In the genomic region with DNA sequence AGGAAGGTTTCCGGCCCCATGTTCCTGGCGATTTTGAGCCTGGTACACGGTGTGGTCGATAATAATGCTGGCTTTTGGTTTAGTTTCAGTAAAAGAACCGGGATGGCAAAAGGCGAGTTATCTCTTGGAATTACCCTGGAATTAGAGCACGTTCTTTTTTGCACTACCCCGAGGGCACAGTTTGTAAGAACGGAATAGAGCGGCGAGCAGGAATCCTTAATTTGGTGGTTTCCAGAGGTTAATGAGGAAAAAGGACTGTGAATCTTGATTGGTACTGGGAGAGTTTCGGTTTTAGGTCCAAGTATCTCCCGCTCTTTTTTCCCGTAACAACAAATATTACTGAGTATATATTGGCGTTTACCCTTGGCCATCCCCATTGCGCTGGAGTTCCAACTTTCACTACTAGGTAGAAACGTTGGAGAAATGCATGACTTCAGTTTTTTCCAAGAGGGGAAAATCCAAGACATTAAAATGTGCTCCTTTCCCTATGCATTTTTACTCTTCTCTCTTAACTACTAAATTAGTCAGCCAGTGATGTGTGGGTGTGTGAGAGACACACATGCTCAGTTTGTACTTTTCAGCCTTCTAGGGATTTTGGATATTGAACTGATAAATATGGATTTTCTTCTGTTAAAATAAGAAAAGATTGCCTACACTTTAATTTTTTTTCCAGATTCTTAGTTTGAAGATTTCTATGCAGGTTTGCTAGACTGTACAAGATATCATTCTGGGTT, we compare ENCODE assay signal across 8 cellular contexts.
DNase-seq lines count a peak whose midpoint lies in the region; ATAC-seq and TF ChIP-seq lines count a peak whose summit lies in the region.

No MANE protein-coding gene starts in this region.

- 4% methylated on average over 17 of the region's 17 CpGs for WGBS in right cardiac atrium
- WGBS in sigmoid colon, 2 donors = 4 to 5% methylated on average over 17 of the region's 17 CpGs

- peak overlapping the region; percentile 100 for H3K4me3 Mint-ChIP-seq in activated T-helper 17 cell treated with anti-CD3 and anti-CD28 coated beads, Interleukin-2, amount 50 U/mL, for 72 hours

- DNase-seq in right cardiac atrium = no peak
- no peak for DNase-seq in sigmoid colon
- no peak for DNase-seq in activated CD8-positive, alpha-beta memory T cell treated with anti-CD3 and anti-CD28 coated beads for 24 hours
- no peak for DNase-seq in posterior cingulate gyrus
- DNase-seq in activated CD4-positive, alpha-beta T cell treated with anti-CD3 and anti-CD28 coated beads, Interleukin-2, amount 50 U/mL, for 48 hours = no peak

- peak overlapping the region; percentile 100 for H3K27ac Mint-ChIP-seq in activated T-helper 17 cell treated with anti-CD3 and anti-CD28 coated beads, Interleukin-2, amount 50 U/mL, for 72 hours

- no peaks in the 10 kb centered on the region for H4K20me1 ChIP-seq in BLaER1 treated with 17β-estradiol and CSF1 and Interleukin-3, amounts not matched to agents 10 nM and 100 nM

- no peak for ATAC-seq in activated T-helper 17 cell treated with anti-CD3 and anti-CD28 coated beads, Interleukin-2, amount 50 U/mL, for 72 hours (replicated peaks)
- ATAC-seq in right cardiac atrium = peak; percentile 11 to 22

- H3K9me3 Mint-ChIP-seq in activated T-helper 17 cell treated with anti-CD3 and anti-CD28 coated beads, Interleukin-2, amount 50 U/mL, for 72 hours = no peaks in the 10 kb centered on the region

- H3K36me3 ChIP-seq in BLaER1 treated with 17β-estradiol and CSF1 and Interleukin-3, amounts not matched to agents 10 nM and 100 nM = no peaks in the 10 kb centered on the region
- no peaks in the 10 kb centered on the region for H3K36me3 ChIP-seq in HUES48 (ENCODE audit: control insufficient read depth, insufficient read depth, low read length)
- no peaks in the 10 kb centered on the region for H3K36me3 ChIP-seq in sigmoid colon

- peaks cover 9 to 18% (median 15%) of the 10 kb centered on the region in 11 experiments; a peak in 21 of 22 replicates for H3K9me3 ChIP-seq in BLaER1 treated with 17β-estradiol and CSF1 and Interleukin-3, amounts not matched to agents 10 nM and 100 nM (replicated peaks in 1 of 11)
- H3K9me3 ChIP-seq in HUES48 (ENCODE audit: control insufficient read depth, insufficient read depth, low read length) (peaks cover 6% of the 10 kb centered on the region; the same call in 1 of the 2 replicates), right cardiac atrium (ENCODE audit: control insufficient read depth, low read length) (no peaks in the 10 kb centered on the region), sigmoid colon (no peaks in the 10 kb centered on the region)

- no peaks in the 10 kb centered on the region for H3K27me3 Mint-ChIP-seq in activated T-helper 17 cell treated with anti-CD3 and anti-CD28 coated beads, Interleukin-2, amount 50 U/mL, for 72 hours

- H3K4me1 Mint-ChIP-seq in activated T-helper 17 cell treated with anti-CD3 and anti-CD28 coated beads, Interleukin-2, amount 50 U/mL, for 72 hours = no peaks in the 10 kb centered on the region

- H3K27me3 ChIP-seq in BLaER1 treated with 17β-estradiol and CSF1 and Interleukin-3, amounts not matched to agents 10 nM and 100 nM = no peaks in the 10 kb centered on the region
- no peaks in the 10 kb centered on the region for H3K27me3 ChIP-seq in HUES48 (ENCODE audit: control insufficient read depth, insufficient read depth, low read length)
- no peaks in the 10 kb centered on the region for H3K27me3 ChIP-seq in right cardiac atrium (ENCODE audit: control insufficient read depth, insufficient read depth)
- H3K27me3 ChIP-seq in sigmoid colon = no peaks in the 10 kb centered on the region

- H3K4me1 ChIP-seq in BLaER1 treated with 17β-estradiol and CSF1 and Interleukin-3, amounts not matched to agents 10 nM and 100 nM = peaks cover 5 to 21% (median 9%) of the 10 kb centered on the region in 10 experiments; a peak in 18 of 20 replicates
- H3K4me1 ChIP-seq in HUES48 (ENCODE audit: control insufficient read depth, insufficient read depth, low read length) (peaks cover 3% of the 10 kb centered on the region; the same call in 1 of the 2 replicates), right cardiac atrium (ENCODE audit: control insufficient read depth, insufficient read depth, low read length) (peaks cover 3% of the 10 kb centered on the region), sigmoid colon (peaks cover 0 to 25% (median 6%) of the 10 kb centered on the region in 4 donors)

- no peak for TF ChIP-seq EP300 in sigmoid colon (IDR thresholded peaks at IDR 0.05)

- peak overlapping the region; percentile 90 to 100 (median 97) for H3K27ac ChIP-seq in BLaER1 treated with 17β-estradiol and CSF1 and Interleukin-3, amounts not matched to agents 10 nM and 100 nM
- H3K27ac ChIP-seq in HUES48 (ENCODE audit: low read depth, low read length) (peak overlapping the region; percentile 99), right cardiac atrium (ENCODE audit: low read length) (peak overlapping the region; percentile 92), sigmoid colon (peak overlapping the region; percentile 88 to 94 (median 92))

- peak in 1 of 2 donors; percentile 8 for TF ChIP-seq POLR2A in sigmoid colon (IDR thresholded peaks at IDR 0.05)

- H3K9ac ChIP-seq in BLaER1 treated with 17β-estradiol and CSF1 and Interleukin-3, amounts not matched to agents 10 nM and 100 nM = peak overlapping the region; percentile 86 to 99 (median 94)
- H3K9ac ChIP-seq in HUES48 (ENCODE audit: low read depth, low read length) = peak overlapping the region; percentile 98

- peak overlapping the region; percentile 70 to 85 (median 80) for H3K4me3 ChIP-seq in BLaER1 treated with 17β-estradiol and CSF1 and Interleukin-3, amounts not matched to agents 10 nM and 100 nM
- H3K4me3 ChIP-seq in HUES48 (ENCODE audit: low read depth, low read length) = peak overlapping the region; percentile 100
- peak overlapping the region; percentile 81 for H3K4me3 ChIP-seq in right cardiac atrium (ENCODE audit: low read length)
- peak overlapping the region; percentile 48 to 74 (median 67) for H3K4me3 ChIP-seq in sigmoid colon

- H3K36me3 Mint-ChIP-seq in activated T-helper 17 cell treated with anti-CD3 and anti-CD28 coated beads, Interleukin-2, amount 50 U/mL, for 72 hours (ENCODE audit: low read depth) = peaks cover 10% of the 10 kb centered on the region

- no peak for TF ChIP-seq CTCF in sigmoid colon (IDR thresholded peaks at IDR 0.05)

- intact Hi-C loops in right cardiac atrium (cut with DNase I) = no loop called here
- intact Hi-C loops in sigmoid colon (cut with DNase I) = loop anchor here (5.0 kb wide), 1 partner anchor 64 kb away; a partner anchor contains a TSS
- intact Hi-C loops in posterior cingulate gyrus (cut with DNase I) = loop anchor here (5.0 kb wide), 2 partner anchors 49 to 69 kb away; no protein-coding TSS in a partner anchor

- H3K4me2 ChIP-seq in BLaER1 treated with 17β-estradiol and CSF1 and Interleukin-3, amounts not matched to agents 10 nM and 100 nM = peak overlapping the region; percentile 70 to 86 (median 83)

Comparison
In these comparisons a context has a peak if more than half of its experiments do, and no peak if none do; other contexts are left out.
1. intact Hi-C loops: an anchor here in sigmoid colon (5.0 kb wide) and posterior cingulate gyrus (5.0 kb wide); none called in right cardiac atrium.